In the genomic region with DNA sequence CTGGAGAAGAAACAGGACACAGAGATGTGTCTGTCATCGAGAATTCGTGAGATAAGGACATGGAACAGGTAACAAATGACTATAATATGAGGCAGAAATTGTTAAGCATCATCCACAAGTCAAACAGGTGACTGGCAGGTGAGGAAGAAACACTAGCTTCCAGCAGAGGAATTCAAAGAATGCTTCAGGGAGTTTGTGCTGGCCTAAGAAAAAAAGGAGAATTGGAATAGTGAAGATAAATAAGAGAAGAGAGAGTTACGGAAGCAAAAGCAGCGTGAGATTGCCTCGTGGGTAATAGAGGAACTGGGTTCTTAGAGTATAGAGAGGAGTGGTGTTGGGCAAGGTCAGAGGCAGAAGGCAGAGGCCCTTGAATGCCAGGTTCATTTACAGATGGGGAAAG, we compare ENCODE assay signal across 20 cellular contexts. TPM values are rescaled to one million over a fixed set of nuclear protein-coding genes. Genes with fewer than 3 reads are reported as not detected.
"Had no signal": no experiment of that assay in that cellular context is flagged by ENCODE, and none has a peak within 500 bp of the region (broad histone marks: within the 10 kb centered on the region; RNA-seq: fewer than 3 reads in every experiment).

No MANE protein-coding gene starts in this region.

- H3K27me3 ChIP-seq: foreskin keratinocyte, heart left ventricle, right lobe of liver, spleen, stomach had no signal

- H3K9me3 ChIP-seq: heart left ventricle, psoas muscle, right lobe of liver, spleen, stomach had no signal

- H3K4me1 Mint-ChIP-seq: naive thymus-derived CD4-positive, alpha-beta T cell had no signal

- H3K27ac Mint-ChIP-seq: dendritic cell treated with granulocyte-macrophage colony-stimulating factor and Interleukin-4, amounts not matched to agents 40 ng/mL and 50 ng/mL, for 4 days; effector memory CD8-positive, alpha-beta T cell; naive thymus-derived CD4-positive, alpha-beta T cell; nephron progenitor cell had no signal

- H3K4me3 Mint-ChIP-seq: dendritic cell treated with granulocyte-macrophage colony-stimulating factor and Interleukin-4, amounts not matched to agents 40 ng/mL and 50 ng/mL, for 4 days; effector memory CD8-positive, alpha-beta T cell; naive thymus-derived CD4-positive, alpha-beta T cell; nephron progenitor cell had no signal

- ATAC-seq: effector memory CD8-positive, alpha-beta T cell; foreskin keratinocyte; heart left ventricle; naive thymus-derived CD4-positive, alpha-beta T cell; psoas muscle; right lobe of liver had no signal

- H3K27me3 Mint-ChIP-seq: dendritic cell treated with granulocyte-macrophage colony-stimulating factor and Interleukin-4, amounts not matched to agents 40 ng/mL and 50 ng/mL, for 4 days had no signal

- H3K27ac ChIP-seq: foreskin keratinocyte, heart left ventricle, psoas muscle, right lobe of liver, stomach had no signal

- H3K4me3 ChIP-seq: heart left ventricle, psoas muscle, right lobe of liver, spleen, stomach had no signal

- DNase-seq: effector memory CD8-positive, alpha-beta T cell; erythroblast; foreskin keratinocyte; heart left ventricle; hippocampal formation; kidney glomerular epithelial cell; mammary epithelial cell; naive thymus-derived CD4-positive, alpha-beta T cell; nephron progenitor cell; psoas muscle; retina; right lobe of liver; spleen; stimulated activated CD4-positive, alpha-beta T cell treated with anti-CD3 and anti-CD28 coated beads, Interleukin-15, amount 100 ng/mL, for 24 hours; stimulated activated CD4-positive, alpha-beta T cell treated with anti-CD3 and anti-CD28 coated beads, Interleukin-1b, Interleukin-23, amount 100 ng/mL, for 48 hours; stimulated activated naive CD4-positive, alpha-beta T cell; stomach; substantia nigra; trophoblast cell had no signal

- H3K9me3 Mint-ChIP-seq: dendritic cell treated with granulocyte-macrophage colony-stimulating factor and Interleukin-4, amounts not matched to agents 40 ng/mL and 50 ng/mL, for 4 days had no signal

- H3K4me1 ChIP-seq: foreskin keratinocyte, heart left ventricle, psoas muscle, right lobe of liver, stomach had no signal

- H3K36me3 ChIP-seq: heart left ventricle, right lobe of liver, spleen, stomach had no signal

RNA-seq across cellular contexts. Expression of gene FGF12, which starts 22.9 kb away (rescaled TPM):
- total RNA-seq: mammary epithelial cell; naive thymus-derived CD4-positive, alpha-beta T cell had no signal
- polyA plus RNA-seq: naive thymus-derived CD4-positive, alpha-beta T cell had no signal
